In the genomic region with DNA sequence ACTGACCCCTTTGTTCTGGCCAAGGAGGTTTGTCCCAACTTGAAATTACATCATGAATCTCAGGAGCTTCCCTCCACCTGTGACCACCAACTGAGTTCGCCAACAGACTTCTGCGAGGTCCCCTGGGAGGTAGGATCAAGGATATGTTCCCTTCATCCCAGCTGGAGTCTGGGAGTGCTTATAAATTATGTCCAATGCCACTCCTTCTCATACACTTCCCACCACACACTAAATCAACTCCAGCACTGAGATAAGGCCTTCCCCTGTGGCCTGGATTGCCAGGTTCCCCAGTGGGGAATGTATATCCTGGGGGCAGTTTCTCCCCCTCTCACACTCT, we compare ENCODE assay signal across 22 cellular contexts.
"Had no signal": no experiment of that assay in that cellular context is flagged by ENCODE, and none has a peak within 500 bp of the region (broad histone marks: within the 10 kb centered on the region; RNA-seq: fewer than 3 reads in every experiment).

No MANE protein-coding gene starts in this region.

- H3K36me3 ChIP-seq: adrenal gland, uterus had no signal

- H3K4me1 ChIP-seq: adrenal gland, body of pancreas, uterus had no signal

- H3K4me1 Mint-ChIP-seq: activated naive CD4-positive, alpha-beta T cell treated with anti-CD3 and anti-CD28 coated beads, Interleukin-2, amount 50 U/mL, for 24 hours; central memory CD8-positive, alpha-beta T cell; naive B cell; stimulated activated effector memory CD8-positive, alpha-beta T cell treated with anti-CD3 and anti-CD28 coated beads, Interleukin-12 subunit alpha, Interleukin-12 subunit beta, amount 100 ng/mL, for 72 hours had no signal

- H3K27me3 ChIP-seq: adrenal gland, body of pancreas, uterus had no signal

- FAIRE-seq: keratinocyte, TTC549 had no signal

- H3K27ac ChIP-seq: adrenal gland, body of pancreas, uterus had no signal

- H3K4me3 ChIP-seq: adrenal gland, body of pancreas, uterus had no signal

- H3K27ac Mint-ChIP-seq: activated CD8-positive, alpha-beta T cell treated with anti-CD3 and anti-CD28 coated beads, Interleukin-2, amount 10 ng/mL, durations not matched to agents 7 days and 5 days; activated naive CD4-positive, alpha-beta T cell treated with anti-CD3 and anti-CD28 coated beads, Interleukin-2, amount 50 U/mL, for 24 hours; naive B cell; stimulated activated effector memory CD8-positive, alpha-beta T cell treated with anti-CD3 and anti-CD28 coated beads, Interleukin-12 subunit alpha, Interleukin-12 subunit beta, amount 100 ng/mL, for 72 hours; WTC11 had no signal

- H3K36me3 Mint-ChIP-seq: activated naive CD4-positive, alpha-beta T cell treated with anti-CD3 and anti-CD28 coated beads, Interleukin-2, amount 50 U/mL, for 24 hours; naive B cell; stimulated activated effector memory CD8-positive, alpha-beta T cell treated with anti-CD3 and anti-CD28 coated beads, Interleukin-12 subunit alpha, Interleukin-12 subunit beta, amount 100 ng/mL, for 72 hours had no signal

- H3K9me3 ChIP-seq: body of pancreas had no signal

- DNase-seq: activated CD4-positive, alpha-beta T cell treated with anti-CD3 and anti-CD28 coated beads for 48 hours; activated CD8-positive, alpha-beta memory T cell treated with anti-CD3 and anti-CD28 coated beads, Interleukin-2, amount 50 U/mL, for 4 hours; activated CD8-positive, alpha-beta T cell treated with anti-CD3 and anti-CD28 coated beads, Interleukin-2, amount 10 ng/mL, durations not matched to agents 7 days and 5 days; activated effector memory CD4-positive, alpha-beta T cell treated with anti-CD3 and anti-CD28 coated beads, Interleukin-2, amount 50 U/mL, for 16 hours; activated T-cell treated with anti-CD3 and anti-CD28 coated beads, Interleukin-2, amount 50 U/mL, for 48 hours; adrenal gland; body of pancreas; cortex of kidney; effector CD8-positive, alpha-beta T cell; foreskin fibroblast; hippocampal formation; naive B cell; stimulated activated CD4-positive, alpha-beta T cell treated with anti-CD3 and anti-CD28 coated beads, Interleukin-12 subunit alpha, Interleukin-12 subunit beta, amount 100 ng/mL, for 4 hours; stimulated activated CD4-positive, alpha-beta T cell treated with anti-CD3 and anti-CD28 coated beads, Interleukin-2, amount 100 ng/mL, for 24 hours; uterus had no signal

- H3K4me3 Mint-ChIP-seq: activated CD8-positive, alpha-beta T cell treated with anti-CD3 and anti-CD28 coated beads, Interleukin-2, amount 10 ng/mL, durations not matched to agents 7 days and 5 days; activated naive CD4-positive, alpha-beta T cell treated with anti-CD3 and anti-CD28 coated beads, Interleukin-2, amount 50 U/mL, for 24 hours; central memory CD8-positive, alpha-beta T cell; naive B cell; stimulated activated effector memory CD8-positive, alpha-beta T cell treated with anti-CD3 and anti-CD28 coated beads, Interleukin-12 subunit alpha, Interleukin-12 subunit beta, amount 100 ng/mL, for 72 hours; WTC11 had no signal

- ATAC-seq: activated CD8-positive, alpha-beta T cell treated with anti-CD3 and anti-CD28 coated beads, Interleukin-2, amount 10 ng/mL, durations not matched to agents 7 days and 5 days; body of pancreas; left lobe of liver; stimulated activated effector memory CD8-positive, alpha-beta T cell treated with anti-CD3 and anti-CD28 coated beads, Interleukin-12 subunit alpha, Interleukin-12 subunit beta, amount 100 ng/mL, for 72 hours; WTC11 had no signal

- H3K27me3 Mint-ChIP-seq: activated naive CD4-positive, alpha-beta T cell treated with anti-CD3 and anti-CD28 coated beads, Interleukin-2, amount 50 U/mL, for 24 hours; central memory CD8-positive, alpha-beta T cell; naive B cell had no signal
